8 cellular contexts compared by ENCODE assay signal in genomic region chr20:20237093-20237959, GRCh38.
DNase-seq lines count a peak whose midpoint lies in the region; ATAC-seq and TF ChIP-seq lines count a peak whose summit lies in the region.

No MANE protein-coding gene starts in this region.

- H3K27me3 ChIP-seq in DOHH2 (ENCODE audit: control insufficient read depth, low read length): peaks cover 8% of the 10 kb centered on the region; the same call in 1 of the 2 replicates
- no peaks in the 10 kb centered on the region for H3K27me3 ChIP-seq in MG63

- ATAC-seq in GM21390 (IDR thresholded peaks at IDR 0.05; ENCODE audit: unreplicated experiment): peak; percentile 63
- ATAC-seq in omental fat pad (ENCODE audit: low FRiP score): peak; percentile 47
- ATAC-seq in GM21360 (IDR thresholded peaks at IDR 0.05; ENCODE audit: unreplicated experiment): no peak

- peaks cover 4% of the 10 kb centered on the region for H3K27me3 Mint-ChIP-seq in T-helper 2 cell treated with Interferon-gamma antibody and Interleukin-4, amounts not matched to agents 5 μg/mL and 100 μg/mL, for 36 hours (ENCODE audit: low read depth)

- H3K4me1 Mint-ChIP-seq in T-helper 2 cell treated with Interferon-gamma antibody and Interleukin-4, amounts not matched to agents 5 μg/mL and 100 μg/mL, for 36 hours (ENCODE audit: low read depth): no peaks in the 10 kb centered on the region

- no peaks in the 10 kb centered on the region for H3K79me2 ChIP-seq in DOHH2 (ENCODE audit: control insufficient read depth, low read length)

- H3K4me2 ChIP-seq in DOHH2 (ENCODE audit: low read length): no peak overlapping the region

- H3F3A ChIP-seq in DOHH2 (ENCODE audit: control insufficient read depth, insufficient read depth): no peaks in the 10 kb centered on the region

- TF ChIP-seq CTCF in DOHH2 (IDR thresholded peaks at IDR 0.05; ENCODE audit: low read depth, low read length, poor library complexity, severe bottlenecking): peak; percentile 84
- peak; percentile 84 for TF ChIP-seq CTCF in fibroblast of pulmonary artery (IDR thresholded peaks at IDR 0.05; ENCODE audit: low read length, missing control alignments)
- TF ChIP-seq CTCF in omental fat pad (IDR thresholded peaks at IDR 0.05): peak in 1 of 3 donors; percentile 48

- H3K36me3 ChIP-seq in DOHH2 (ENCODE audit: control insufficient read depth, low read length): no peaks in the 10 kb centered on the region
- no peaks in the 10 kb centered on the region for H3K36me3 ChIP-seq in MG63

- no peaks in the 10 kb centered on the region for H3K9me3 ChIP-seq in DOHH2 (ENCODE audit: control insufficient read depth, insufficient read depth, low read length)
- no peaks in the 10 kb centered on the region for H3K9me3 ChIP-seq in MG63

- DNase-seq in MG63 (peak; percentile 4), fibroblast of pulmonary artery (ENCODE audit: low read depth) (peak; percentile 47), omental fat pad (ENCODE audit: low spot score) (no peak)
- DNase-seq in activated CD4-positive, alpha-beta T cell treated with anti-CD3 and anti-CD28 coated beads for 48 hours: peak; percentile 52
- no peak for DNase-seq in T-helper 2 cell treated with Interferon-gamma antibody and Interleukin-4, amounts not matched to agents 5 μg/mL and 100 μg/mL, for 36 hours (ENCODE audit: low spot score)

- H3K27ac ChIP-seq in DOHH2 (ENCODE audit: low read depth, low read length): no peak overlapping the region

- H3K9me3 Mint-ChIP-seq in T-helper 2 cell treated with Interferon-gamma antibody and Interleukin-4, amounts not matched to agents 5 μg/mL and 100 μg/mL, for 36 hours: no peaks in the 10 kb centered on the region

- H3K27ac Mint-ChIP-seq in T-helper 2 cell treated with Interferon-gamma antibody and Interleukin-4, amounts not matched to agents 5 μg/mL and 100 μg/mL, for 36 hours: no peak overlapping the region

- no peaks in the 10 kb centered on the region for H3K36me3 Mint-ChIP-seq in T-helper 2 cell treated with Interferon-gamma antibody and Interleukin-4, amounts not matched to agents 5 μg/mL and 100 μg/mL, for 36 hours (ENCODE audit: low read depth)

- H3K4me3 Mint-ChIP-seq in T-helper 2 cell treated with Interferon-gamma antibody and Interleukin-4, amounts not matched to agents 5 μg/mL and 100 μg/mL, for 36 hours: no peak overlapping the region

- no peaks in the 10 kb centered on the region for H3K4me1 ChIP-seq in DOHH2 (ENCODE audit: control insufficient read depth, low read length)

- no peaks in the 10 kb centered on the region for H4K20me1 ChIP-seq in DOHH2 (ENCODE audit: control insufficient read depth, insufficient read depth, low read depth, low read length)

- no peak overlapping the region for H3K4me3 ChIP-seq in DOHH2 (ENCODE audit: low read length)
- no peak overlapping the region for H3K4me3 ChIP-seq in MG63
- no peak overlapping the region for H3K4me3 ChIP-seq in fibroblast of pulmonary artery (replicated peaks; ENCODE audit: low read depth, low read length)

- H3K9me2 ChIP-seq in DOHH2 (replicated peaks; ENCODE audit: control insufficient read depth, low read length): no peaks in the 10 kb centered on the region

Comparison
In these comparisons a context has a peak if more than half of its experiments do, and no peak if none do; other contexts are left out.
1. DNase-seq: peak in MG63 (single experiment), activated CD4-positive, alpha-beta T cell treated with anti-CD3 and anti-CD28 coated beads for 48 hours (single experiment) and fibroblast of pulmonary artery (single experiment); none in omental fat pad (single experiment) and T-helper 2 cell treated with Interferon-gamma antibody and Interleukin-4, amounts not matched to agents 5 μg/mL and 100 μg/mL, for 36 hours (single experiment).